Comparison of ENCODE assay signal across 8 cellular contexts in genomic region chr6:57089265-57089664, GRCh38. TPM values are rescaled to one million over a fixed set of nuclear protein-coding genes. Genes with fewer than 3 reads are reported as not detected.
DNase-seq lines count a peak whose midpoint lies in the region; ATAC-seq and TF ChIP-seq lines count a peak whose summit lies in the region.

No MANE protein-coding gene starts in this region.

- CTCF ChIA-PET in CD4-positive, alpha-beta T cell (lab: Charles Lee), result interaction anchor here (1.0 kb wide), 1 partner anchor 43 kb away, joined by 3 read pairs; the partner anchor contains the start of gene KIAA1586

- H3K9me3 ChIP-seq in CD4-positive, alpha-beta T cell (ENCODE audit: control insufficient read depth, low read length), result no peaks in the 10 kb centered on the region
- H3K9me3 ChIP-seq in KOPT-K1 (ENCODE audit: insufficient read depth, low read length, poor library complexity, severe bottlenecking), result no peaks in the 10 kb centered on the region
- H3K9me3 ChIP-seq in colonic mucosa, result no peaks in the 10 kb centered on the region

- peak overlapping the region; percentile 46 for H3K4me3 ChIP-seq in colonic mucosa

- H3K36me3 ChIP-seq in KOPT-K1 (ENCODE audit: insufficient read depth, low read length) (peaks cover 29% of the 10 kb centered on the region), colonic mucosa (no peaks in the 10 kb centered on the region)

- H3K27me3 Mint-ChIP-seq in CD4-positive, alpha-beta T cell, result no peaks in the 10 kb centered on the region
- H3K27me3 Mint-ChIP-seq in nephron progenitor cell (ENCODE audit: low read depth, poor library complexity), result no peaks in the 10 kb centered on the region

- H3K36me3 Mint-ChIP-seq in CD4-positive, alpha-beta T cell (ENCODE audit: low read depth), result peaks cover 32% of the 10 kb centered on the region
- peaks cover 19% of the 10 kb centered on the region for H3K36me3 Mint-ChIP-seq in nephron progenitor cell (ENCODE audit: low read depth)

- POLR2A ChIA-PET in CD4-positive, alpha-beta T cell (lab: Charles Lee), result interaction anchor here (0.8 to 1.0 kb wide), 2 partner anchors 43 to 84 kb away, joined by 3 to 5 read pairs; partner anchors contain the start of gene KIAA1586

- intact Hi-C loops in CD4-positive, alpha-beta T cell (cut with DNase I, micrococcal nuclease), result loop anchor here (2.0 to 5.0 kb wide), 5 partner anchors 37 to 228 kb away; partner anchors contain the start of genes RAB23 (in 2 of the 2) and PRIM2 (in 1 of the 2)
- intact Hi-C loops in colonic mucosa (cut with DNase I), result no loop called here

- no peak overlapping the region for H3K9ac ChIP-seq in colonic mucosa (ENCODE audit: low read depth in 2 of 2, low read length in 2 of 2)

- no peak for ATAC-seq in CD4-positive, alpha-beta T cell (ENCODE audit: poor library complexity)
- no peak for ATAC-seq in GM18870 (IDR thresholded peaks at IDR 0.05; ENCODE audit: unreplicated experiment)
- no peak for ATAC-seq in GM21360 (IDR thresholded peaks at IDR 0.05; ENCODE audit: unreplicated experiment)

- DNase-seq in CD4-positive, alpha-beta T cell, result no peak
- no peak for DNase-seq in colonic mucosa
- DNase-seq in nephron progenitor cell, result no peak
- DNase-seq in NCI-H1694 (lab: John Stamatoyannopoulos, UW), result no peak
- no peak for DNase-seq in NCI-H2029 treated with DMSO at 0.1 percent for 48 hours (lab: John Stamatoyannopoulos, UW)

- no peak for TF ChIP-seq CTCF in CD4-positive, alpha-beta T cell (IDR thresholded peaks at IDR 0.05)
- TF ChIP-seq CTCF in colonic mucosa (IDR thresholded peaks at IDR 0.05) (no peak), nephron progenitor cell (IDR thresholded peaks at IDR 0.05) (no peak)

- no peaks in the 10 kb centered on the region for H3K9me3 Mint-ChIP-seq in CD4-positive, alpha-beta T cell
- no peaks in the 10 kb centered on the region for H3K9me3 Mint-ChIP-seq in nephron progenitor cell

- H3K27ac Mint-ChIP-seq in CD4-positive, alpha-beta T cell, result peak overlapping the region; percentile 85
- peak overlapping the region; percentile 91 for H3K27ac Mint-ChIP-seq in nephron progenitor cell

- H3K4me3 Mint-ChIP-seq in CD4-positive, alpha-beta T cell, result peak overlapping the region; percentile 88
- H3K4me3 Mint-ChIP-seq in nephron progenitor cell, result peak overlapping the region; percentile 76

- no peak overlapping the region for H3K27ac ChIP-seq in CD4-positive, alpha-beta T cell (ENCODE audit: low read depth, low read length)
- H3K27ac ChIP-seq in KOPT-K1 (ENCODE audit: low read depth, low read length, poor library complexity, severe bottlenecking) (peak overlapping the region; percentile 67), colonic mucosa (peak overlapping the region; percentile 76)

- H3K4me1 ChIP-seq in colonic mucosa, result peaks cover 4% of the 10 kb centered on the region

- H3K27me3 ChIP-seq in CD4-positive, alpha-beta T cell (ENCODE audit: control insufficient read depth, insufficient read depth, low read length), result no peaks in the 10 kb centered on the region
- no peaks in the 10 kb centered on the region for H3K27me3 ChIP-seq in colonic mucosa

- H3K4me1 Mint-ChIP-seq in CD4-positive, alpha-beta T cell (ENCODE audit: low read depth), result peaks cover 34% of the 10 kb centered on the region
- H3K4me1 Mint-ChIP-seq in nephron progenitor cell, result peaks cover 47% of the 10 kb centered on the region

RNA-seq across cellular contexts. Expression of gene ZNF451, which starts 0.7 kb away (rescaled TPM):
- total RNA-seq in CD4-positive, alpha-beta T cell, result 100 to 1,000 TPM; 124 to 132 TPM
- total RNA-seq in colonic mucosa, result 10 to 100 TPM; 35.1 to 35.9 TPM

RNA-seq across cellular contexts. Expression of gene KIAA1586, which starts 42.8 kb away (rescaled TPM):
- 10 to 100 TPM; 11.7 to 12.5 TPM for total RNA-seq in CD4-positive, alpha-beta T cell
- 1 to 10 TPM; 3.6 to 6.7 TPM for total RNA-seq in colonic mucosa
